1 cellular context compared by ENCODE assay signal in genomic region chr7:73919694-73920375, GRCh38.
TF ChIP-seq lines count a peak whose summit lies in the region.

No MANE protein-coding gene starts in this region.

TF ChIP-seq in GM23338, 12 proteins besides CTCF, POLR2A, EP300 and RAD21 (continued from another document):
- no peak for TF ChIP-seq ETS1 (IDR thresholded peaks at IDR 0.05)
- no peak for TF ChIP-seq STAT1 (IDR thresholded peaks at IDR 0.05; ENCODE audit: unreplicated experiment)
- no peak for TF ChIP-seq POLR2AphosphoS5 (IDR thresholded peaks at IDR 0.05; ENCODE audit: low read depth)
- TF ChIP-seq EZH2phosphoT487 (IDR thresholded peaks at IDR 0.05; ENCODE audit: unreplicated experiment), result no peak
- no peak for TF ChIP-seq EZH2 (IDR thresholded peaks at IDR 0.05; ENCODE audit: low read depth, unreplicated experiment)
- no peak for TF ChIP-seq CREB1 (CRISPR knock-in tag; IDR thresholded peaks at IDR 0.05; ENCODE audit: low read depth)
- no peak for TF ChIP-seq REST (IDR thresholded peaks at IDR 0.05; ENCODE audit: unreplicated experiment)
- TF ChIP-seq ZNF114 (CRISPR knock-in tag; IDR thresholded peaks at IDR 0.05), result no peak
- no peak for TF ChIP-seq NANOG (IDR thresholded peaks at IDR 0.05; ENCODE audit: borderline replicate concordance)
TF ChIP-seq in GM23338: peak in this region for 0.
